1 cellular context compared by ENCODE assay signal in the genomic region with DNA sequence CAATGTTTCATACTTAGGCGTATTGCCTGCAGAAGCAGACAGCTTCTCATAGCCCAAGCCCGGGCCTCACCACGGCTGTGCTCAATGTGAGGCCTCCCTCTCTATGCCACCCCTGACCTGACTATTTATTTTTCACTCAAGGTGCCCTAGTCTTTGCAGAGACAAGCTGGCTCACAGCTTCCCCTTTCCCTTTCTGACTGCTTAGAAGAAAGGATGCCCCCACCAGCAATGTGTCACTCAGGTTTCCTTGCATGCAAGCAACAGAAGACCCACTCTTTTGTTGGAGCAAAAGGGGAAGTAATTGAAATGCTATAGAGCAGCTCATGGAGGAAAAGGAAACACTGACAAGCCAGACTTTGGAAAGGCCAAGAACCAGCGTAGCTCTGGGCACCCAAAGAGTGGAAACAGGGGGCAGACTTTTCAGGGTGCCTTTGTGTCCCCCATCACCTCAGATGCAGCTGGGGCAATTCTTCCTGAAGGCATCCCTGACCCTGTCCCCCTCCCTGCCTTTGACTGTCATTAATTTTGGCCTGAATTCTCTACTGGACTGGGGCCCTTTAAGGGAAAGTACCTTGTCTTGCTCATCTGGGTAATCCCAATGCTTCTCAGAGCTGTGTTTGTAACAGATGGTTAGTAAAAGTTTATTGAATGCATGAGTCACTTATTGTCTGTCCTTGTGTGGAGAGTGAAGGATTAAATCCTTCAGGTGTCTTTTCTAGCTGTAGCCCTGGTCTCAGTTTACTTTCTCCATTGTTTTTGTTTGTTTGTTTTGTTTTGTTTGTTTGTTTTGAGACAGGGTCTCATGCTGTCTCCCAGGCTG.
A peak's percentile ranks its signal among the peaks of the same experiment; 100 is the strongest.
TF ChIP-seq lines count a peak whose summit lies in the region.

No MANE protein-coding gene starts in this region.

TF ChIP-seq in HEK293, 187 proteins besides CTCF, POLR2A, EP300 and RAD21:
- TF ChIP-seq, protein P1, sequence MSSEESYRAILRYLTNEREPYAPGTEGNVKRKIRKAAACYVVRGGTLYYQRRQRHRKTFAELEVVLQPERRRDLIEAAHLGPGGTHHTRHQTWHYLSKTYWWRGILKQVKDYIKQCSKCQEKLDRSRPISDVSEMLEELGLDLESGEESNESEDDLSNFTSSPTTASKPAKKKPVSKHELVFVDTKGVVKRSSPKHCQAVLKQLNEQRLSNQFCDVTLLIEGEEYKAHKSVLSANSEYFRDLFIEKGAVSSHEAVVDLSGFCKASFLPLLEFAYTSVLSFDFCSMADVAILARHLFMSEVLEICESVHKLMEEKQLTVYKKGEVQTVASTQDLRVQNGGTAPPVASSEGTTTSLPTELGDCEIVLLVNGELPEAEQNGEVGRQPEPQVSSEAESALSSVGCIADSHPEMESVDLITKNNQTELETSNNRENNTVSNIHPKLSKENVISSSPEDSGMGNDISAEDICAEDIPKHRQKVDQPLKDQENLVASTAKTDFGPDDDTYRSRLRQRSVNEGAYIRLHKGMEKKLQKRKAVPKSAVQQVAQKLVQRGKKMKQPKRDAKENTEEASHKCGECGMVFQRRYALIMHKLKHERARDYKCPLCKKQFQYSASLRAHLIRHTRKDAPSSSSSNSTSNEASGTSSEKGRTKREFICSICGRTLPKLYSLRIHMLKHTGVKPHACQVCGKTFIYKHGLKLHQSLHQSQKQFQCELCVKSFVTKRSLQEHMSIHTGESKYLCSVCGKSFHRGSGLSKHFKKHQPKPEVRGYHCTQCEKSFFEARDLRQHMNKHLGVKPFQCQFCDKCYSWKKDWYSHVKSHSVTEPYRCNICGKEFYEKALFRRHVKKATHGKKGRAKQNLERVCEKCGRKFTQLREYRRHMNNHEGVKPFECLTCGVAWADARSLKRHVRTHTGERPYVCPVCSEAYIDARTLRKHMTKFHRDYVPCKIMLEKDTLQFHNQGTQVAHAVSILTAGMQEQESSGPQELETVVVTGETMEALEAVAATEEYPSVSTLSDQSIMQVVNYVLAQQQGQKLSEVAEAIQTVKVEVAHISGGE (tag by site-specific recombination; conservative IDR thresholded peaks at IDR 0.05; ENCODE audit: low read depth), result no peak
- TF ChIP-seq SCRT2 (tag by site-specific recombination; IDR thresholded peaks at IDR 0.05) (peak; percentile 77), SCRT1 (tag by site-specific recombination; IDR thresholded peaks at IDR 0.05; ENCODE audit: borderline replicate concordance) (0 out of 2 replicates have a peak, but pooled peaks have one; percentile 36), ZNF768 (tag by site-specific recombination; IDR thresholded peaks at IDR 0.05) (no peak), PRDM1 (tag by site-specific recombination; IDR thresholded peaks at IDR 0.05) (0 out of 2 replicates have a peak, but pooled peaks have one; percentile 24), ZNF776 (tag by site-specific recombination; IDR thresholded peaks at IDR 0.05; ENCODE audit: borderline replicate concordance) (no peak), ZNF274 (IDR thresholded peaks at IDR 0.05; ENCODE audit: low read length) (no peak), ZNF274 (tag by site-specific recombination; IDR thresholded peaks at IDR 0.05; ENCODE audit: borderline replicate concordance) (no peak), ZNF701 (tag by site-specific recombination; IDR thresholded peaks at IDR 0.05) (no peak), ZNF24 (tag by site-specific recombination; IDR thresholded peaks at IDR 0.05) (no peak), ZNF670 (tag by site-specific recombination; IDR thresholded peaks at IDR 0.05; ENCODE audit: low read depth) (no peak), ZNF518A (tag by site-specific recombination; conservative IDR thresholded peaks at IDR 0.05; ENCODE audit: low read depth) (no peak), KLF8 (tag by site-specific recombination; IDR thresholded peaks at IDR 0.05) (no peak), ZSCAN5A (tag by site-specific recombination; IDR thresholded peaks at IDR 0.05) (no peak)
TF ChIP-seq in HEK293: peak in this region for 3.
